In the genomic region with DNA sequence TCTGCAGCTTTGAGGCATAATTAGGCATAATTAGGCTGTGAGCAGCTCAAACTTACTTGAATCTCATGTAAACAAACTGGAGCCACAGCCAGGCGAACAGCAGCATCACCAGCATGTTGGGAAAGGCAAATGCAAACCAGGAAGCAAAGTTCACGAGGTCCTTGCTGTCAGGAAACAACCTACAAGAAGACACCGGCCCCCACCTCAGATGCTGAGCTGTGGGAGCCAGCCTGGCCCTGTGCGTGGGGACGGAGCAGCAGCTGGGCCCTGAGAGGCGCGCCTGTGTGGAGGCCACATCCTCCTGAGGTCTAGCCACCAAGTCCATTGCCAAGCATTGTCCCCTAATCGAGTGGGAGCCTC, we compare ENCODE assay signal across 1 cellular context.
TF ChIP-seq lines count a peak whose summit lies in the region.

No MANE protein-coding gene starts in this region.

TF ChIP-seq in HepG2, 621 proteins besides CTCF, POLR2A, EP300 and RAD21 (continued from another document and continues in another):
- no peak for TF ChIP-seq DMTF1 (CRISPR knock-in tag; IDR thresholded peaks at IDR 0.05)
- TF ChIP-seq ZFP36 (IDR thresholded peaks at IDR 0.05; ENCODE audit: borderline replicate concordance, low read depth, low read length, partially characterized antibody), result no peak
- TF ChIP-seq, protein P1, sequence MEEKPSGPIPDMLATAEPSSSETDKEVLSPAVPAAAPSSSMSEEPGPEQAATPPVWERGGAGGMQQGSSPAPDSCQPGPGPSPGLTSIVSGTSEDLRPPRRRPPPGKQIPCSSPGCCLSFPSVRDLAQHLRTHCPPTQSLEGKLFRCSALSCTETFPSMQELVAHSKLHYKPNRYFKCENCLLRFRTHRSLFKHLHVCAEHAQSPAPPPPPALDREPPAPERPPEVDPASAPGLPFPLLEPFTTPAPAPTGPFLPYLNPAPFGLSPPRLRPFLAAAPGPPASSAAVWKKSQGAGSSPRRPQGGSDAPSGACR (CRISPR knock-in tag; IDR thresholded peaks at IDR 0.05), result 0 out of 2 replicates have a peak, but pooled peaks have one; percentile 10
- peak; percentile 39; the same call in 1 of the 2 replicates for TF ChIP-seq HOXA3 (CRISPR knock-in tag; IDR thresholded peaks at IDR 0.05)
- TF ChIP-seq NFE2L2 (IDR thresholded peaks at IDR 0.05; ENCODE audit: low read length), result no peak
- TF ChIP-seq SRSF4 (IDR thresholded peaks at IDR 0.05; ENCODE audit: low read depth, low read length, poor library complexity, severe bottlenecking), result no peak
- no peak for TF ChIP-seq ZNF775 (CRISPR knock-in tag; IDR thresholded peaks at IDR 0.05; ENCODE audit: borderline replicate concordance)
- no peak for TF ChIP-seq TBX2 (CRISPR knock-in tag; IDR thresholded peaks at IDR 0.05; ENCODE audit: borderline replicate concordance)
- no peak for TF ChIP-seq RFX3 (CRISPR knock-in tag; IDR thresholded peaks at IDR 0.05)
- TF ChIP-seq ELF3 (CRISPR knock-in tag; IDR thresholded peaks at IDR 0.05), result peak; percentile 58
- TF ChIP-seq ZNF296 (CRISPR knock-in tag; conservative IDR thresholded peaks at IDR 0.05), result no peak
- TF ChIP-seq, protein P2, sequence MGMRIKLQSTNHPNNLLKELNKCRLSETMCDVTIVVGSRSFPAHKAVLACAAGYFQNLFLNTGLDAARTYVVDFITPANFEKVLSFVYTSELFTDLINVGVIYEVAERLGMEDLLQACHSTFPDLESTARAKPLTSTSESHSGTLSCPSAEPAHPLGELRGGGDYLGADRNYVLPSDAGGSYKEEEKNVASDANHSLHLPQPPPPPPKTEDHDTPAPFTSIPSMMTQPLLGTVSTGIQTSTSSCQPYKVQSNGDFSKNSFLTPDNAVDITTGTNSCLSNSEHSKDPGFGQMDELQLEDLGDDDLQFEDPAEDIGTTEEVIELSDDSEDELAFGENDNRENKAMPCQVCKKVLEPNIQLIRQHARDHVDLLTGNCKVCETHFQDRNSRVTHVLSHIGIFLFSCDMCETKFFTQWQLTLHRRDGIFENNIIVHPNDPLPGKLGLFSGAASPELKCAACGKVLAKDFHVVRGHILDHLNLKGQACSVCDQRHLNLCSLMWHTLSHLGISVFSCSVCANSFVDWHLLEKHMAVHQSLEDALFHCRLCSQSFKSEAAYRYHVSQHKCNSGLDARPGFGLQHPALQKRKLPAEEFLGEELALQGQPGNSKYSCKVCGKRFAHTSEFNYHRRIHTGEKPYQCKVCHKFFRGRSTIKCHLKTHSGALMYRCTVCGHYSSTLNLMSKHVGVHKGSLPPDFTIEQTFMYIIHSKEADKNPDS (CRISPR knock-in tag; IDR thresholded peaks at IDR 0.05), result no peak
- TF ChIP-seq, protein P3, sequence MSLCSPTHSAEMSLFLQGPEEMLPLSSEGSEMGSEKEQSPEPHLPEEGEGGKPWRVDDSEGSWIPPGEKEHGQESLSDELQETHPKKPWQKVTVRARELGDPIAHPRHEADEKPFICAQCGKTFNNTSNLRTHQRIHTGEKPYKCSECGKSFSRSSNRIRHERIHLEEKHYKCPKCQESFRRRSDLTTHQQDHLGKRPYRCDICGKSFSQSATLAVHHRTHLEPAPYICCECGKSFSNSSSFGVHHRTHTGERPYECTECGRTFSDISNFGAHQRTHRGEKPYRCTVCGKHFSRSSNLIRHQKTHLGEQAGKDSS (CRISPR knock-in tag; IDR thresholded peaks at IDR 0.05; ENCODE audit: borderline replicate concordance, low read depth), result no peak
- no peak for TF ChIP-seq NR2F1 (CRISPR knock-in tag; IDR thresholded peaks at IDR 0.05)
- no peak for TF ChIP-seq SSRP1 (CRISPR knock-in tag; IDR thresholded peaks at IDR 0.05)
- no peak for TF ChIP-seq ZNF263 (CRISPR knock-in tag; IDR thresholded peaks at IDR 0.05)
- no peak for TF ChIP-seq NR1H2 (CRISPR knock-in tag; IDR thresholded peaks at IDR 0.05; ENCODE audit: borderline replicate concordance, low read depth)
- no peak for TF ChIP-seq SIX4 (CRISPR knock-in tag; IDR thresholded peaks at IDR 0.05)
- no peak for TF ChIP-seq ATM (IDR thresholded peaks at IDR 0.05; ENCODE audit: borderline replicate concordance)
- TF ChIP-seq HMG20A (CRISPR knock-in tag; IDR thresholded peaks at IDR 0.05; ENCODE audit: borderline replicate concordance), result no peak
- no peak for TF ChIP-seq U2AF1 (optimal IDR thresholded peaks at IDR 0.05; ENCODE audit: low read depth, low read length)
- no peak for TF ChIP-seq NKX3-1 (CRISPR knock-in tag; IDR thresholded peaks at IDR 0.05)
- TF ChIP-seq, protein P4, sequence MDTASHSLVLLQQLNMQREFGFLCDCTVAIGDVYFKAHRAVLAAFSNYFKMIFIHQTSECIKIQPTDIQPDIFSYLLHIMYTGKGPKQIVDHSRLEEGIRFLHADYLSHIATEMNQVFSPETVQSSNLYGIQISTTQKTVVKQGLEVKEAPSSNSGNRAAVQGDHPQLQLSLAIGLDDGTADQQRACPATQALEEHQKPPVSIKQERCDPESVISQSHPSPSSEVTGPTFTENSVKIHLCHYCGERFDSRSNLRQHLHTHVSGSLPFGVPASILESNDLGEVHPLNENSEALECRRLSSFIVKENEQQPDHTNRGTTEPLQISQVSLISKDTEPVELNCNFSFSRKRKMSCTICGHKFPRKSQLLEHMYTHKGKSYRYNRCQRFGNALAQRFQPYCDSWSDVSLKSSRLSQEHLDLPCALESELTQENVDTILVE (CRISPR knock-in tag; IDR thresholded peaks at IDR 0.05), result no peak
- no peak for TF ChIP-seq NAIF1 (CRISPR knock-in tag; IDR thresholded peaks at IDR 0.05; ENCODE audit: borderline replicate concordance)
- TF ChIP-seq ZNF383 (CRISPR knock-in tag; IDR thresholded peaks at IDR 0.05; ENCODE audit: borderline replicate concordance), result no peak
- TF ChIP-seq ZNF547 (CRISPR knock-in tag; IDR thresholded peaks at IDR 0.05), result no peak
- TF ChIP-seq NFATC3 (CRISPR knock-in tag; IDR thresholded peaks at IDR 0.05), result no peak
- no peak for TF ChIP-seq KDM4B (CRISPR knock-in tag; IDR thresholded peaks at IDR 0.05)
- no peak for TF ChIP-seq ZNF713 (CRISPR knock-in tag; IDR thresholded peaks at IDR 0.05)
- no peak for TF ChIP-seq ZNF501 (CRISPR knock-in tag; IDR thresholded peaks at IDR 0.05)
- TF ChIP-seq ETV5 (CRISPR knock-in tag; IDR thresholded peaks at IDR 0.05; ENCODE audit: borderline replicate concordance), result no peak
- no peak for TF ChIP-seq ZNF282 (IDR thresholded peaks at IDR 0.05; ENCODE audit: partially characterized antibody)
- no peak for TF ChIP-seq DNMT1 (CRISPR knock-in tag; IDR thresholded peaks at IDR 0.05)
- TF ChIP-seq MAZ (IDR thresholded peaks at IDR 0.05; ENCODE audit: borderline replicate concordance, low read depth, low read length), result no peak
- no peak for TF ChIP-seq MAZ (CRISPR knock-in tag; IDR thresholded peaks at IDR 0.05; ENCODE audit: low read depth)
- TF ChIP-seq SIN3A (IDR thresholded peaks at IDR 0.05; ENCODE audit: borderline replicate concordance, low read depth, low read length), result 0 out of 2 replicates have a peak, but pooled peaks have one; percentile 29
- TF ChIP-seq, protein P5, sequence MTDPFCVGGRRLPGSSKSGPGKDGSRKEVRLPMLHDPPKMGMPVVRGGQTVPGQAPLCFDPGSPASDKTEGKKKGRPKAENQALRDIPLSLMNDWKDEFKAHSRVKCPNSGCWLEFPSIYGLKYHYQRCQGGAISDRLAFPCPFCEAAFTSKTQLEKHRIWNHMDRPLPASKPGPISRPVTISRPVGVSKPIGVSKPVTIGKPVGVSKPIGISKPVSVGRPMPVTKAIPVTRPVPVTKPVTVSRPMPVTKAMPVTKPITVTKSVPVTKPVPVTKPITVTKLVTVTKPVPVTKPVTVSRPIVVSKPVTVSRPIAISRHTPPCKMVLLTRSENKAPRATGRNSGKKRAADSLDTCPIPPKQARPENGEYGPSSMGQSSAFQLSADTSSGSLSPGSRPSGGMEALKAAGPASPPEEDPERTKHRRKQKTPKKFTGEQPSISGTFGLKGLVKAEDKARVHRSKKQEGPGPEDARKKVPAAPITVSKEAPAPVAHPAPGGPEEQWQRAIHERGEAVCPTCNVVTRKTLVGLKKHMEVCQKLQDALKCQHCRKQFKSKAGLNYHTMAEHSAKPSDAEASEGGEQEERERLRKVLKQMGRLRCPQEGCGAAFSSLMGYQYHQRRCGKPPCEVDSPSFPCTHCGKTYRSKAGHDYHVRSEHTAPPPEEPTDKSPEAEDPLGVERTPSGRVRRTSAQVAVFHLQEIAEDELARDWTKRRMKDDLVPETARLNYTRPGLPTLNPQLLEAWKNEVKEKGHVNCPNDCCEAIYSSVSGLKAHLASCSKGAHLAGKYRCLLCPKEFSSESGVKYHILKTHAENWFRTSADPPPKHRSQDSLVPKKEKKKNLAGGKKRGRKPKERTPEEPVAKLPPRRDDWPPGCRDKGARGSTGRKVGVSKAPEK (CRISPR knock-in tag; IDR thresholded peaks at IDR 0.05; ENCODE audit: borderline replicate concordance), result no peak
- peak; percentile 5; the same call in 1 of the 2 replicates for TF ChIP-seq BRD4 (CRISPR knock-in tag; IDR thresholded peaks at IDR 0.05)
- TF ChIP-seq EEA1 (CRISPR knock-in tag; IDR thresholded peaks at IDR 0.05; ENCODE audit: borderline replicate concordance), result no peak
- TF ChIP-seq ATF4 (CRISPR knock-in tag; IDR thresholded peaks at IDR 0.05), result no peak
- no peak for TF ChIP-seq XBP1 (CRISPR knock-in tag; IDR thresholded peaks at IDR 0.05)
- no peak for TF ChIP-seq SNAI1 (CRISPR knock-in tag; IDR thresholded peaks at IDR 0.05; ENCODE audit: borderline replicate concordance)
- no peak for TF ChIP-seq ZNF577 (CRISPR knock-in tag; IDR thresholded peaks at IDR 0.05; ENCODE audit: borderline replicate concordance, low read depth)
- no peak for TF ChIP-seq AHDC1 (CRISPR knock-in tag; IDR thresholded peaks at IDR 0.05; ENCODE audit: borderline replicate concordance)
- TF ChIP-seq KLF12 (CRISPR knock-in tag; IDR thresholded peaks at IDR 0.05; ENCODE audit: borderline replicate concordance), result no peak
- TF ChIP-seq ZBTB1 (CRISPR knock-in tag; IDR thresholded peaks at IDR 0.05; ENCODE audit: borderline replicate concordance), result no peak
- no peak for TF ChIP-seq ZNF740 (CRISPR knock-in tag; IDR thresholded peaks at IDR 0.05)
- TF ChIP-seq, protein P6, sequence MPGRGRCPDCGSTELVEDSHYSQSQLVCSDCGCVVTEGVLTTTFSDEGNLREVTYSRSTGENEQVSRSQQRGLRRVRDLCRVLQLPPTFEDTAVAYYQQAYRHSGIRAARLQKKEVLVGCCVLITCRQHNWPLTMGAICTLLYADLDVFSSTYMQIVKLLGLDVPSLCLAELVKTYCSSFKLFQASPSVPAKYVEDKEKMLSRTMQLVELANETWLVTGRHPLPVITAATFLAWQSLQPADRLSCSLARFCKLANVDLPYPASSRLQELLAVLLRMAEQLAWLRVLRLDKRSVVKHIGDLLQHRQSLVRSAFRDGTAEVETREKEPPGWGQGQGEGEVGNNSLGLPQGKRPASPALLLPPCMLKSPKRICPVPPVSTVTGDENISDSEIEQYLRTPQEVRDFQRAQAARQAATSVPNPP (CRISPR knock-in tag; IDR thresholded peaks at IDR 0.05), result no peak
